Comparison of ENCODE assay signal across 11 cellular contexts in genomic region chr12:50185975-50186663, GRCh38. TPM values are rescaled to one million over a fixed set of nuclear protein-coding genes. Genes with fewer than 3 reads are reported as not detected.
DNase-seq lines count a peak whose midpoint lies in the region; ATAC-seq lines count a peak whose summit lies in the region.
"Had no signal": no experiment of that assay in that cellular context is flagged by ENCODE, and none has a peak within 500 bp of the region (broad histone marks: within the 10 kb centered on the region; RNA-seq: fewer than 3 reads in every experiment).

No MANE protein-coding gene starts in this region.

- no peak for DNase-seq in stimulated activated naive CD8-positive, alpha-beta T cell treated with anti-CD3 and anti-CD28 coated beads, Interleukin-15, Interleukin-2, amounts not matched to agents 100 U/mL and 50 U/mL, for 24 hours
- no peak for DNase-seq in activated naive CD8-positive, alpha-beta T cell treated with anti-CD3 and anti-CD28 coated beads for 36 hours
- peak; percentile 45 for DNase-seq in kidney tubule cell (ENCODE audit: low spot score)
- no peak for DNase-seq in aorta
- no peak for DNase-seq in NCI-H526 treated with DMSO at 0.1 percent for 48 hours (lab: John Stamatoyannopoulos, UW)
- DNase-seq: activated CD4-positive, alpha-beta T cell treated with anti-CD3 and anti-CD28 coated beads for 48 hours; NCI-H774 had no signal

- H3K4me3 Mint-ChIP-seq in stimulated activated naive CD8-positive, alpha-beta T cell treated with anti-CD3 and anti-CD28 coated beads, Interleukin-15, Interleukin-2, amounts not matched to agents 100 ng/mL and 50 ng/mL, for 24 hours = peak overlapping the region; percentile 46
- no peak overlapping the region for H3K4me3 Mint-ChIP-seq in activated naive CD8-positive, alpha-beta T cell treated with anti-CD3 and anti-CD28 coated beads for 36 hours
- H3K4me3 Mint-ChIP-seq: B cell had no signal

- H3K27ac Mint-ChIP-seq in stimulated activated naive CD8-positive, alpha-beta T cell treated with anti-CD3 and anti-CD28 coated beads, Interleukin-15, Interleukin-2, amounts not matched to agents 100 ng/mL and 50 ng/mL, for 24 hours = peak overlapping the region; percentile 90
- H3K27ac Mint-ChIP-seq in activated naive CD8-positive, alpha-beta T cell treated with anti-CD3 and anti-CD28 coated beads for 36 hours = peak overlapping the region; percentile 78
- H3K27ac Mint-ChIP-seq: B cell had no signal

- H3K27me3 Mint-ChIP-seq in stimulated activated naive CD8-positive, alpha-beta T cell treated with anti-CD3 and anti-CD28 coated beads, Interleukin-15, Interleukin-2, amounts not matched to agents 100 ng/mL and 50 ng/mL, for 24 hours = no peaks in the 10 kb centered on the region
- no peaks in the 10 kb centered on the region for H3K27me3 Mint-ChIP-seq in activated naive CD8-positive, alpha-beta T cell treated with anti-CD3 and anti-CD28 coated beads for 36 hours
- H3K27me3 Mint-ChIP-seq: B cell had no signal

- no peak overlapping the region for H3K4me3 ChIP-seq in aorta (ENCODE audit: low read length in 2 of 2)

- no peaks in the 10 kb centered on the region for H3K9me3 Mint-ChIP-seq in stimulated activated naive CD8-positive, alpha-beta T cell treated with anti-CD3 and anti-CD28 coated beads, Interleukin-15, Interleukin-2, amounts not matched to agents 100 ng/mL and 50 ng/mL, for 24 hours
- no peaks in the 10 kb centered on the region for H3K9me3 Mint-ChIP-seq in activated naive CD8-positive, alpha-beta T cell treated with anti-CD3 and anti-CD28 coated beads for 36 hours

- H3K27me3 ChIP-seq in aorta (ENCODE audit: control insufficient read depth in 1 of 2, insufficient read depth in 2 of 2, low read length in 1 of 2) = no peaks in the 10 kb centered on the region

- peaks cover 24% of the 10 kb centered on the region for H3K36me3 Mint-ChIP-seq in stimulated activated naive CD8-positive, alpha-beta T cell treated with anti-CD3 and anti-CD28 coated beads, Interleukin-15, Interleukin-2, amounts not matched to agents 100 ng/mL and 50 ng/mL, for 24 hours (ENCODE audit: low read depth)
- H3K36me3 Mint-ChIP-seq in activated naive CD8-positive, alpha-beta T cell treated with anti-CD3 and anti-CD28 coated beads for 36 hours = peaks cover 4% of the 10 kb centered on the region

- WGBS in aorta, 2 donors = 22 to 24% methylated on average over 6 of the region's 6 CpGs

- H3K9me3 ChIP-seq in aorta (ENCODE audit: control insufficient read depth, low read length) = no peaks in the 10 kb centered on the region

- ATAC-seq in stimulated activated naive CD8-positive, alpha-beta T cell treated with anti-CD3 and anti-CD28 coated beads, Interleukin-15, Interleukin-2, amounts not matched to agents 100 U/mL and 50 U/mL, for 24 hours = no peak
- ATAC-seq in aorta (ENCODE audit: low FRiP score) = no peak
- no peak for ATAC-seq in GM18870 (IDR thresholded peaks at IDR 0.05; ENCODE audit: unreplicated experiment)
- ATAC-seq in HG03139 (IDR thresholded peaks at IDR 0.05; ENCODE audit: unreplicated experiment) = no peak

- H3K36me3 ChIP-seq in aorta (ENCODE audit: control insufficient read depth in 1 of 2, insufficient read depth in 2 of 2, low read length in 1 of 2) = peaks cover 2 to 3% of the 10 kb centered on the region in 2 donors

- H3K4me1 Mint-ChIP-seq in stimulated activated naive CD8-positive, alpha-beta T cell treated with anti-CD3 and anti-CD28 coated beads, Interleukin-15, Interleukin-2, amounts not matched to agents 100 ng/mL and 50 ng/mL, for 24 hours (ENCODE audit: low read depth) = peaks cover 56% of the 10 kb centered on the region
- H3K4me1 Mint-ChIP-seq in activated naive CD8-positive, alpha-beta T cell treated with anti-CD3 and anti-CD28 coated beads for 36 hours = peaks cover 30% of the 10 kb centered on the region

- peaks cover 5 to 8% of the 10 kb centered on the region in 2 donors for H3K4me1 ChIP-seq in aorta (ENCODE audit: control insufficient read depth in 1 of 2, insufficient read depth in 2 of 2, low read length in 2 of 2)

- intact Hi-C loops in aorta (cut with DNase I) = loop anchor here in 1 of 2 donors (5.0 to 10.0 kb wide), 2 partner anchors 36 to 129 kb away; no protein-coding TSS in a partner anchor

- H3K27ac ChIP-seq in aorta (ENCODE audit: low read depth in 1 of 2, low read length in 2 of 2) = peak overlapping the region; percentile 18 to 76

RNA-seq across cellular contexts. Expression of gene CERS5, which starts 18.9 kb away (rescaled TPM):
- 10 to 100 TPM; 36.4 to 41.3 TPM for total RNA-seq in activated naive CD8-positive, alpha-beta T cell treated with anti-CD3 and anti-CD28 coated beads for 36 hours
- total RNA-seq in aorta = 10 to 100 TPM; 62.8 to 66.6 TPM
- 100 to 1,000 TPM in 1 of 2 donors, 10 to 100 TPM in 1; 27.3 to 115 TPM for polyA plus RNA-seq in aorta
